1 cellular context compared by ENCODE assay signal in the genomic region with DNA sequence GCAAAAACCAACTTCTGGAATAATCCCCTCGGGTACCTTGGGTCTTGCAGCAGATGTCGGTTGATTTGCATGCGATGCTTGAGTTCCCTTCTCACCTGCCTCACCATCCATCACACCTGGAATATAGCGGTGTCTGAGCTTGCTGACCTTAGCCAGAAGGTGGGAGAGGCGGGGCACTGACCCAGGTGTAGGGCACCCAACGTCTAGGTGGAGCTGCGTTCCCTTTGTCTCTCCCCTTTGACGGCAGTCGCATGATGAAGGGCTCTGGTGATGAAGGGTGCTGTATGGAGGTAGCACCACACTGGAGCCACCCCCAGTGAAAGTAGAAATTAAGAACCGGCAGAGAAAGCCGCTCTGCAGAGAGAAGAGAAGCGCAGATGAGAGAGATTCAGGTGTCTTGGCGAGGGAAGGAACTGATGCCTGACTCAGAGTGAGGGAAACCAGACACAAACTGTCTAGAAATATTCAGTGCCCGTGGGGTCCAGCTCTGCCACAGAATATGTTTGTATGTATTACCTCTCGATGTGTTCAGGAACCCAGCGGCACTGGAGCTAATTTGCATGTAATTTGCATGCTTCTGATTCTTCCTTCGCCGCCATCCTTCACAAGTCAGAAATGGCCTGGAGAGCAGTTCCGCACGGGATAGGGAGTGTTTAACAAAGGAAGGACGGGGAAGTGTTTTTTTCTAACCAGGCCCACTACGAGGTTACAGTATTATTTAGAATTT.
TF ChIP-seq lines count a peak whose summit lies in the region.

No MANE protein-coding gene starts in this region.

TF ChIP-seq in WTC11, 78 proteins besides CTCF, POLR2A, EP300 and RAD21 (continued from another document):
- no peak for TF ChIP-seq HMGXB4 (CRISPR knock-in tag; IDR thresholded peaks at IDR 0.05)
- no peak for TF ChIP-seq ZNF423 (CRISPR knock-in tag; IDR thresholded peaks at IDR 0.05)
- no peak for TF ChIP-seq TP53 (CRISPR knock-in tag; IDR thresholded peaks at IDR 0.05)
